1 cellular context compared by ENCODE assay signal in the genomic region with DNA sequence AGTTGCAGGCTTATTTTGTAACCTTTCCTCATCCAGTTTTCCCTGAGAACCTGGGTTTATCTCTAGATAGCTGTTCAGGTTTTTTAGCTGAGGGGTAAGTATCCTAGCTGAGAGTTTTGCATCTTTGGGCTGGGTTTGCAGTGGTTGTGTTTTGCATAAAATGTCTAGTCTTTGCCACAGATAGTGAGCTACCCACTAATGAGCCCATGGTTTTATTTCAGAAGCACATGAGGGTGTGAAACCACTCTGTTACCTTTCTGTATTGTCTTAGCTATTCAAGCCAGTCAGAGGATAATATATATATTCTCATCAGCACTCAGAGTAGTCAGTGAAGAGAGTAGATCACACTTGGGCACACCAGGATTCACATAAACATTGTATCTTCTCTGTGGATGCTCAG.
TF ChIP-seq lines count a peak whose summit lies in the region.

No MANE protein-coding gene starts in this region.

TF ChIP-seq in GM12878, 131 proteins besides CTCF, POLR2A, EP300 and RAD21 (continued from another document):
- TF ChIP-seq POU2F2 (IDR thresholded peaks at IDR 0.05; ENCODE audit: borderline replicate concordance, low read depth, low read length) (peak; percentile 82; the same call in 2 of the 3 replicates), NFIC (IDR thresholded peaks at IDR 0.05; ENCODE audit: low read depth, low read length) (no peak), MTA2 (IDR thresholded peaks at IDR 0.05; ENCODE audit: low read depth) (peak; percentile 70; the same call in 1 of the 2 replicates)
